In the genomic region with DNA sequence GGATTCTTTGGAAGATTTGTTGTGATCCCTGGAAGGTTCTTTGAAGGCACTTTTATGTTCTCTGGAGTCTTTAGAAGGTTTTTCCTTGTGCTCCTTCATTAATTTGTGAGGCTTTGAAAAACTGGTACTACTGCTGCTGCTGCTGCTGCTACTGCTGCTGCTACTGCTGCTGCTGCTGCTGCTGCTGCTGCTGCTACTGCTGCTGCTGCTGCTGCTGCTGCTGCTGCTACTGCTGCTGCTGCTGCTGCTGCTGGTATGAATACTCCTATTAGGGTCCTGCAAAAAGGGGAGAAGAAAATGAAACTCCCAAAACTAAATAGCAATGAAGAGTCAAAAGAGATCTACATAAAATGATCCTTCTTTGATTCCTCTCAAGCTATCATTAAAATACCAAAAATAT, we compare ENCODE assay signal across 23 cellular contexts.
"Had no signal": no experiment of that assay in that cellular context is flagged by ENCODE, and none has a peak within 500 bp of the region (broad histone marks: within the 10 kb centered on the region; RNA-seq: fewer than 3 reads in every experiment).

No MANE protein-coding gene starts in this region.

- ATAC-seq: HepG2 had no signal

- DNase-seq: IMR-90, Karpas-422, KG1, MG63, NCI-H1092, NCI-H1105 treated with DMSO at 0.1 percent for 48 hours, NCI-H1417 treated with DMSO at 0.1 percent for 48 hours, NCI-H146, NCI-H1694 treated with DMSO at 0.1 percent for 48 hours, NCI-H1930, NCI-H2081 treated with DMSO at 0.1 percent for 48 hours, NCI-H2171, NCI-H226, NCI-H446, NCI-H510A, NCI-H524 treated with DMSO at 0.1 percent for 48 hours, NCI-H774, Right ventricle myocardium superior, RPMI8226, SIG-M5 had no signal

- H3K4me1 ChIP-seq: SJSA1 had no signal

- H3K27ac ChIP-seq: SJSA1, SK-N-MC had no signal

- H3K9me3 ChIP-seq: MG63, SJSA1 had no signal

- H3K4me3 ChIP-seq: MG63, SJSA1, SK-N-MC had no signal

- H3K36me3 ChIP-seq: MG63, SJSA1 had no signal

- H3K27me3 ChIP-seq: SJSA1 had no signal
